ENCODE assay signal across 8 cellular contexts in genomic region chr9:137028013-137028280, GRCh38.
DNase-seq lines count a peak whose midpoint lies in the region; ATAC-seq lines count a peak whose summit lies in the region.

Gene ABCA2 (minus strand): TSS chr9:137028237. CDS start chr9:137028140, 97 bp downstream.

- peaks cover 0 to 34% (median 7%) of the 10 kb centered on the region in 11 experiments; a peak in 9 of 22 replicates for H3K36me3 ChIP-seq in BLaER1 treated with 17β-estradiol and CSF1 and Interleukin-3, amounts not matched to agents 10 nM and 100 nM
- H3K36me3 ChIP-seq in duodenal mucosa (ENCODE audit: control insufficient read depth in 1 of 2, insufficient read depth in 2 of 2, low read length in 2 of 2) (no peaks in the 10 kb centered on the region), mucosa of stomach (ENCODE audit: control insufficient read depth, insufficient read depth, low read length) (no peaks in the 10 kb centered on the region)

- DNase-seq in NCI-H128 (lab: John Stamatoyannopoulos, UW; ENCODE audit: unreplicated experiment), result peak; percentile 33
- no peak for DNase-seq in AG08395 (ENCODE audit: low spot score)
- DNase-seq in activated CD4-positive, CD25-positive, alpha-beta regulatory T cell (lab: John Stamatoyannopoulos, UW), result no peak

- no peaks in the 10 kb centered on the region for H3K27me3 ChIP-seq in BLaER1 treated with 17β-estradiol and CSF1 and Interleukin-3, amounts not matched to agents 10 nM and 100 nM
- H3K27me3 ChIP-seq in duodenal mucosa (ENCODE audit: control insufficient read depth in 1 of 2, insufficient read depth in 2 of 2, low read length in 2 of 2), result no peaks in the 10 kb centered on the region
- H3K27me3 ChIP-seq in mucosa of stomach (ENCODE audit: control insufficient read depth, insufficient read depth, low read length), result no peaks in the 10 kb centered on the region

- no peaks in the 10 kb centered on the region for H3K9me3 ChIP-seq in BLaER1 treated with 17β-estradiol and CSF1 and Interleukin-3, amounts not matched to agents 10 nM and 100 nM (replicated peaks in 1 of 11)
- H3K9me3 ChIP-seq in duodenal mucosa (ENCODE audit: control insufficient read depth in 1 of 2, low read length in 2 of 2) (no peaks in the 10 kb centered on the region), mucosa of stomach (ENCODE audit: control insufficient read depth, low read length) (no peaks in the 10 kb centered on the region)

- peak within 1 kb of the TSS in 10 of 11 experiments; percentile 41 to 98 (median 94); a peak in 20 of 22 replicates for H3K27ac ChIP-seq in BLaER1 treated with 17β-estradiol and CSF1 and Interleukin-3, amounts not matched to agents 10 nM and 100 nM
- H3K27ac ChIP-seq in duodenal mucosa (ENCODE audit: low read depth, low read length), result peak within 1 kb of the TSS; percentile 56

- peaks cover 3 to 61% (median 45%) of the 10 kb centered on the region in 11 experiments; a peak in 18 of 22 replicates for H4K20me1 ChIP-seq in BLaER1 treated with 17β-estradiol and CSF1 and Interleukin-3, amounts not matched to agents 10 nM and 100 nM

- H3K9ac ChIP-seq in BLaER1 treated with 17β-estradiol and CSF1 and Interleukin-3, amounts not matched to agents 10 nM and 100 nM, result peak within 1 kb of the TSS; percentile 75 to 92 (median 88)
- H3K9ac ChIP-seq in duodenal mucosa (ENCODE audit: low read depth in 1 of 2, low read length in 2 of 2), result peak within 1 kb of the TSS; percentile 21 to 37
- H3K9ac ChIP-seq in mucosa of stomach (ENCODE audit: low read length), result peak within 1 kb of the TSS; percentile 64

- peak within 1 kb of the TSS; percentile 91 to 100 (median 98) for H3K4me2 ChIP-seq in BLaER1 treated with 17β-estradiol and CSF1 and Interleukin-3, amounts not matched to agents 10 nM and 100 nM

- H3K4me3 ChIP-seq in BLaER1 treated with 17β-estradiol and CSF1 and Interleukin-3, amounts not matched to agents 10 nM and 100 nM, result peak within 1 kb of the TSS; percentile 65 to 84 (median 74)
- H3K4me3 ChIP-seq in duodenal mucosa (ENCODE audit: low read depth in 1 of 2, low read length in 2 of 2), result peak within 1 kb of the TSS; percentile 61 to 67
- H3K4me3 ChIP-seq in mucosa of stomach (ENCODE audit: low read length), result peak within 1 kb of the TSS; percentile 46

- ATAC-seq in HG03135 (IDR thresholded peaks at IDR 0.05; ENCODE audit: unreplicated experiment) (no peak), GM19351 (IDR thresholded peaks at IDR 0.05; ENCODE audit: unreplicated experiment) (no peak)

- H3K4me1 ChIP-seq in BLaER1 treated with 17β-estradiol and CSF1 and Interleukin-3, amounts not matched to agents 10 nM and 100 nM, result peaks cover 50 to 93% (median 78%) of the 10 kb centered on the region in 10 experiments
- H3K4me1 ChIP-seq in duodenal mucosa (ENCODE audit: control insufficient read depth in 1 of 2, insufficient read depth in 2 of 2, low read length in 2 of 2), result peaks cover 45 to 71% of the 10 kb centered on the region in 2 donors
- H3K4me1 ChIP-seq in mucosa of stomach (ENCODE audit: control insufficient read depth, insufficient read depth, low read length), result peaks cover 52% of the 10 kb centered on the region

Comparison
In these comparisons a context has a peak if more than half of its experiments do, and no peak if none do; other contexts are left out.
1. H3K9ac ChIP-seq: peak in every context shown above with its lines; median percentile 88 in BLaER1 treated with 17β-estradiol and CSF1 and Interleukin-3, amounts not matched to agents 10 nM and 100 nM; 64 in mucosa of stomach; 29 in duodenal mucosa.